ENCODE assay signal across 1 cellular context in the genomic region with DNA sequence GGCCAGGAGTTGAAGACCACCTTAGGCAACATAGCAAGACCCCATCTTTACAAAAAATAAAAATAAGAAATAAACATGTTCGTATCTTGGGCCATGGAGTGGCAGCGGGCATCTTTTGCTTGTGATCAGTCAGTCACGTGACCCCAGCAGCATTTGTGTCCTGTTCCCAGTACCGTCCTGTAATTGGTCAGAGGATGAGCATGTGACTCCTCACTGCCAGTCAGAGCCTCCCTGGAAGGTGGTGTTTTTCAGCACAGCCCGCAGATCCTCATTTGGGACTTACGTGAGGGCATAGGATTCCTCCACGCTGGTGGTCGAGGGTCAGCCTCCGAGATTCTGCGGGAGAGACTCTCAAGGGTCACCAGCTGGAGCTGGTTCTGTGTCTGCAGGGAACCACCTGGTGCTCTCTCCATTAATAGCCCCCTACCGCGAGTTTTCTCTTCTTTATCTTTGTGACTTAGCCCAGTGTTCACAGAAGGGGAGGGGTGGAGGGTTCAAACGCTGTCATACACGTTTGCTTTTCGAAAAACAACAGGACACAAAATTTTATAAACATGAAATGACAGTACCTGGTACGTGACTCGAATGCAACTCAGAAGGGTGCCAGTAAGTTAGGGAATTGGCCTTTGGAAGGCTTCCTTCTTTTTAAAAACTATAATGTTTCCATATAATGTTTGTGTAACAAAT.
TF ChIP-seq lines count a peak whose summit lies in the region.

No MANE protein-coding gene starts in this region.

TF ChIP-seq in HepG2, 621 proteins besides CTCF, POLR2A, EP300 and RAD21 (continued from another document):
- TF ChIP-seq CREB1 (IDR thresholded peaks at IDR 0.05) (no peak), CREB1 (CRISPR knock-in tag; IDR thresholded peaks at IDR 0.05) (no peak), RAD51 (IDR thresholded peaks at IDR 0.05; ENCODE audit: borderline replicate concordance) (peak; percentile 94), FOXP1 (IDR thresholded peaks at IDR 0.05) (no peak), FOXP1 (CRISPR knock-in tag; IDR thresholded peaks at IDR 0.05) (no peak), ZMYM4 (CRISPR knock-in tag; IDR thresholded peaks at IDR 0.05) (peak; percentile 64; the same call in 1 of the 2 replicates), ZKSCAN5 (CRISPR knock-in tag; IDR thresholded peaks at IDR 0.05) (no peak), NFYC (CRISPR knock-in tag; IDR thresholded peaks at IDR 0.05) (peak; percentile 83), ZNF225 (CRISPR knock-in tag; IDR thresholded peaks at IDR 0.05) (0 out of 2 replicates have a peak, but pooled peaks have one; percentile 32), ZNF180 (CRISPR knock-in tag; IDR thresholded peaks at IDR 0.05; ENCODE audit: borderline replicate concordance, low read depth) (no peak), GTF2F1 (IDR thresholded peaks at IDR 0.05; ENCODE audit: low read length) (no peak), ZNF550 (CRISPR knock-in tag; IDR thresholded peaks at IDR 0.05; ENCODE audit: borderline replicate concordance) (0 out of 2 replicates have a peak, but pooled peaks have one; percentile 24), ZNF235 (CRISPR knock-in tag; IDR thresholded peaks at IDR 0.05; ENCODE audit: borderline replicate concordance) (no peak), NFE2 (CRISPR knock-in tag; IDR thresholded peaks at IDR 0.05) (no peak), NFYB (CRISPR knock-in tag; IDR thresholded peaks at IDR 0.05) (peak; percentile 71), HIVEP1 (CRISPR knock-in tag; IDR thresholded peaks at IDR 0.05) (no peak), NCOA2 (CRISPR knock-in tag; IDR thresholded peaks at IDR 0.05) (no peak), ZBTB21 (CRISPR knock-in tag; IDR thresholded peaks at IDR 0.05) (no peak), BHLHE40 (IDR thresholded peaks at IDR 0.05; ENCODE audit: low read length) (0 out of 2 replicates have a peak, but pooled peaks have one; percentile 43), ZNF501 (CRISPR knock-in tag; IDR thresholded peaks at IDR 0.05) (no peak), LCORL (IDR thresholded peaks at IDR 0.05) (no peak), LCORL (CRISPR knock-in tag; IDR thresholded peaks at IDR 0.05) (no peak), ZNF761 (CRISPR knock-in tag; conservative IDR thresholded peaks at IDR 0.05) (no peak), ZNF670 (CRISPR knock-in tag; IDR thresholded peaks at IDR 0.05; ENCODE audit: borderline replicate concordance) (no peak), NCOA1 (CRISPR knock-in tag; IDR thresholded peaks at IDR 0.05) (no peak), KDM5B (CRISPR knock-in tag; IDR thresholded peaks at IDR 0.05; ENCODE audit: borderline replicate concordance) (no peak)
- TF ChIP-seq, protein P1, sequence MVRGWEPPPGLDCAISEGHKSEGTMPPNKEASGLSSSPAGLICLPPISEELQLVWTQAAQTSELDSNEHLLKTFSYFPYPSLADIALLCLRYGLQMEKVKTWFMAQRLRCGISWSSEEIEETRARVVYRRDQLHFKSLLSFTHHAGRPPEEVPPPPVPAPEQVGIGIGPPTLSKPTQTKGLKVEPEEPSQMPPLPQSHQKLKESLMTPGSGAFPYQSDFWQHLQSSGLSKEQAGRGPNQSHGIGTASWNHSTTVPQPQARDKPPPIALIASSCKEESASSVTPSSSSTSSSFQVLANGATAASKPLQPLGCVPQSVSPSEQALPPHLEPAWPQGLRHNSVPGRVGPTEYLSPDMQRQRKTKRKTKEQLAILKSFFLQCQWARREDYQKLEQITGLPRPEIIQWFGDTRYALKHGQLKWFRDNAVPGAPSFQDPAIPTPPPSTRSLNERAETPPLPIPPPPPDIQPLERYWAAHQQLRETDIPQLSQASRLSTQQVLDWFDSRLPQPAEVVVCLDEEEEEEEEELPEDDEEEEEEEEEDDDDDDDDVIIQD (CRISPR knock-in tag; IDR thresholded peaks at IDR 0.05; ENCODE audit: low read depth) = no peak
- TF ChIP-seq, protein P2, sequence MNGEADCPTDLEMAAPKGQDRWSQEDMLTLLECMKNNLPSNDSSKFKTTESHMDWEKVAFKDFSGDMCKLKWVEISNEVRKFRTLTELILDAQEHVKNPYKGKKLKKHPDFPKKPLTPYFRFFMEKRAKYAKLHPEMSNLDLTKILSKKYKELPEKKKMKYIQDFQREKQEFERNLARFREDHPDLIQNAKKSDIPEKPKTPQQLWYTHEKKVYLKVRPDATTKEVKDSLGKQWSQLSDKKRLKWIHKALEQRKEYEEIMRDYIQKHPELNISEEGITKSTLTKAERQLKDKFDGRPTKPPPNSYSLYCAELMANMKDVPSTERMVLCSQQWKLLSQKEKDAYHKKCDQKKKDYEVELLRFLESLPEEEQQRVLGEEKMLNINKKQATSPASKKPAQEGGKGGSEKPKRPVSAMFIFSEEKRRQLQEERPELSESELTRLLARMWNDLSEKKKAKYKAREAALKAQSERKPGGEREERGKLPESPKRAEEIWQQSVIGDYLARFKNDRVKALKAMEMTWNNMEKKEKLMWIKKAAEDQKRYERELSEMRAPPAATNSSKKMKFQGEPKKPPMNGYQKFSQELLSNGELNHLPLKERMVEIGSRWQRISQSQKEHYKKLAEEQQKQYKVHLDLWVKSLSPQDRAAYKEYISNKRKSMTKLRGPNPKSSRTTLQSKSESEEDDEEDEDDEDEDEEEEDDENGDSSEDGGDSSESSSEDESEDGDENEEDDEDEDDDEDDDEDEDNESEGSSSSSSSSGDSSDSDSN (CRISPR knock-in tag; IDR thresholded peaks at IDR 0.05) = 0 out of 2 replicates have a peak, but pooled peaks have one; percentile 21
- TF ChIP-seq, protein P3, sequence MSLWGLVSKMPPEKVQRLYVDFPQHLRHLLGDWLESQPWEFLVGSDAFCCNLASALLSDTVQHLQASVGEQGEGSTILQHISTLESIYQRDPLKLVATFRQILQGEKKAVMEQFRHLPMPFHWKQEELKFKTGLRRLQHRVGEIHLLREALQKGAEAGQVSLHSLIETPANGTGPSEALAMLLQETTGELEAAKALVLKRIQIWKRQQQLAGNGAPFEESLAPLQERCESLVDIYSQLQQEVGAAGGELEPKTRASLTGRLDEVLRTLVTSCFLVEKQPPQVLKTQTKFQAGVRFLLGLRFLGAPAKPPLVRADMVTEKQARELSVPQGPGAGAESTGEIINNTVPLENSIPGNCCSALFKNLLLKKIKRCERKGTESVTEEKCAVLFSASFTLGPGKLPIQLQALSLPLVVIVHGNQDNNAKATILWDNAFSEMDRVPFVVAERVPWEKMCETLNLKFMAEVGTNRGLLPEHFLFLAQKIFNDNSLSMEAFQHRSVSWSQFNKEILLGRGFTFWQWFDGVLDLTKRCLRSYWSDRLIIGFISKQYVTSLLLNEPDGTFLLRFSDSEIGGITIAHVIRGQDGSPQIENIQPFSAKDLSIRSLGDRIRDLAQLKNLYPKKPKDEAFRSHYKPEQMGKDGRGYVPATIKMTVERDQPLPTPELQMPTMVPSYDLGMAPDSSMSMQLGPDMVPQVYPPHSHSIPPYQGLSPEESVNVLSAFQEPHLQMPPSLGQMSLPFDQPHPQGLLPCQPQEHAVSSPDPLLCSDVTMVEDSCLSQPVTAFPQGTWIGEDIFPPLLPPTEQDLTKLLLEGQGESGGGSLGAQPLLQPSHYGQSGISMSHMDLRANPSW (CRISPR knock-in tag; IDR thresholded peaks at IDR 0.05; ENCODE audit: borderline replicate concordance) = no peak
- TF ChIP-seq, protein P4, sequence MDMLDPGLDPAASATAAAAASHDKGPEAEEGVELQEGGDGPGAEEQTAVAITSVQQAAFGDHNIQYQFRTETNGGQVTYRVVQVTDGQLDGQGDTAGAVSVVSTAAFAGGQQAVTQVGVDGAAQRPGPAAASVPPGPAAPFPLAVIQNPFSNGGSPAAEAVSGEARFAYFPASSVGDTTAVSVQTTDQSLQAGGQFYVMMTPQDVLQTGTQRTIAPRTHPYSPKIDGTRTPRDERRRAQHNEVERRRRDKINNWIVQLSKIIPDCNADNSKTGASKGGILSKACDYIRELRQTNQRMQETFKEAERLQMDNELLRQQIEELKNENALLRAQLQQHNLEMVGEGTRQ (IDR thresholded peaks at IDR 0.05; ENCODE audit: low read depth, low read length) = peak; percentile 96
- TF ChIP-seq, protein P4 (CRISPR knock-in tag; IDR thresholded peaks at IDR 0.05; ENCODE audit: borderline replicate concordance) = peak; percentile 90; the same call in 1 of the 2 replicates
- TF ChIP-seq, protein P5, sequence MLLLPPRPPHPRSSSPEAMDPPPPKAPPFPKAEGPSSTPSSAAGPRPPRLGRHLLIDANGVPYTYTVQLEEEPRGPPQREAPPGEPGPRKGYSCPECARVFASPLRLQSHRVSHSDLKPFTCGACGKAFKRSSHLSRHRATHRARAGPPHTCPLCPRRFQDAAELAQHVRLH (CRISPR knock-in tag; IDR thresholded peaks at IDR 0.05; ENCODE audit: borderline replicate concordance, low read depth) = 0 out of 2 replicates have a peak, but pooled peaks have one; percentile 31
- TF ChIP-seq, protein P6, sequence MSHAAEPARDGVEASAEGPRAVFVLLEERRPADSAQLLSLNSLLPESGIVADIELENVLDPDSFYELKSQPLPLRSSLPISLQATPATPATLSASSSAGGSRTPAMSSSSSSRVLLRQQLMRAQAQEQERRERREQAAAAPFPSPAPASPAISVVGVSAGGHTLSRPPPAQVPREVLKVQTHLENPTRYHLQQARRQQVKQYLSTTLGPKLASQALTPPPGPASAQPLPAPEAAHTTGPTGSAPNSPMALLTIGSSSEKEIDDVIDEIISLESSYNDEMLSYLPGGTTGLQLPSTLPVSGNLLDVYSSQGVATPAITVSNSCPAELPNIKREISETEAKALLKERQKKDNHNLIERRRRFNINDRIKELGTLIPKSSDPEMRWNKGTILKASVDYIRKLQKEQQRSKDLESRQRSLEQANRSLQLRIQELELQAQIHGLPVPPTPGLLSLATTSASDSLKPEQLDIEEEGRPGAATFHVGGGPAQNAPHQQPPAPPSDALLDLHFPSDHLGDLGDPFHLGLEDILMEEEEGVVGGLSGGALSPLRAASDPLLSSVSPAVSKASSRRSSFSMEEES (CRISPR knock-in tag; IDR thresholded peaks at IDR 0.05) = 0 out of 2 replicates have a peak, but pooled peaks have one; percentile 25
- TF ChIP-seq, protein P7, sequence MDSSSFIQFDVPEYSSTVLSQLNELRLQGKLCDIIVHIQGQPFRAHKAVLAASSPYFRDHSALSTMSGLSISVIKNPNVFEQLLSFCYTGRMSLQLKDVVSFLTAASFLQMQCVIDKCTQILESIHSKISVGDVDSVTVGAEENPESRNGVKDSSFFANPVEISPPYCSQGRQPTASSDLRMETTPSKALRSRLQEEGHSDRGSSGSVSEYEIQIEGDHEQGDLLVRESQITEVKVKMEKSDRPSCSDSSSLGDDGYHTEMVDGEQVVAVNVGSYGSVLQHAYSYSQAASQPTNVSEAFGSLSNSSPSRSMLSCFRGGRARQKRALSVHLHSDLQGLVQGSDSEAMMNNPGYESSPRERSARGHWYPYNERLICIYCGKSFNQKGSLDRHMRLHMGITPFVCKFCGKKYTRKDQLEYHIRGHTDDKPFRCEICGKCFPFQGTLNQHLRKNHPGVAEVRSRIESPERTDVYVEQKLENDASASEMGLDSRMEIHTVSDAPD (CRISPR knock-in tag; IDR thresholded peaks at IDR 0.05) = no peak
- TF ChIP-seq, protein P8, sequence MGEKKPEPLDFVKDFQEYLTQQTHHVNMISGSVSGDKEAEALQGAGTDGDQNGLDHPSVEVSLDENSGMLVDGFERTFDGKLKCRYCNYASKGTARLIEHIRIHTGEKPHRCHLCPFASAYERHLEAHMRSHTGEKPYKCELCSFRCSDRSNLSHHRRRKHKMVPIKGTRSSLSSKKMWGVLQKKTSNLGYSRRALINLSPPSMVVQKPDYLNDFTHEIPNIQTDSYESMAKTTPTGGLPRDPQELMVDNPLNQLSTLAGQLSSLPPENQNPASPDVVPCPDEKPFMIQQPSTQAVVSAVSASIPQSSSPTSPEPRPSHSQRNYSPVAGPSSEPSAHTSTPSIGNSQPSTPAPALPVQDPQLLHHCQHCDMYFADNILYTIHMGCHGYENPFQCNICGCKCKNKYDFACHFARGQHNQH (CRISPR knock-in tag; IDR thresholded peaks at IDR 0.05) = no peak
